In the genomic region with DNA sequence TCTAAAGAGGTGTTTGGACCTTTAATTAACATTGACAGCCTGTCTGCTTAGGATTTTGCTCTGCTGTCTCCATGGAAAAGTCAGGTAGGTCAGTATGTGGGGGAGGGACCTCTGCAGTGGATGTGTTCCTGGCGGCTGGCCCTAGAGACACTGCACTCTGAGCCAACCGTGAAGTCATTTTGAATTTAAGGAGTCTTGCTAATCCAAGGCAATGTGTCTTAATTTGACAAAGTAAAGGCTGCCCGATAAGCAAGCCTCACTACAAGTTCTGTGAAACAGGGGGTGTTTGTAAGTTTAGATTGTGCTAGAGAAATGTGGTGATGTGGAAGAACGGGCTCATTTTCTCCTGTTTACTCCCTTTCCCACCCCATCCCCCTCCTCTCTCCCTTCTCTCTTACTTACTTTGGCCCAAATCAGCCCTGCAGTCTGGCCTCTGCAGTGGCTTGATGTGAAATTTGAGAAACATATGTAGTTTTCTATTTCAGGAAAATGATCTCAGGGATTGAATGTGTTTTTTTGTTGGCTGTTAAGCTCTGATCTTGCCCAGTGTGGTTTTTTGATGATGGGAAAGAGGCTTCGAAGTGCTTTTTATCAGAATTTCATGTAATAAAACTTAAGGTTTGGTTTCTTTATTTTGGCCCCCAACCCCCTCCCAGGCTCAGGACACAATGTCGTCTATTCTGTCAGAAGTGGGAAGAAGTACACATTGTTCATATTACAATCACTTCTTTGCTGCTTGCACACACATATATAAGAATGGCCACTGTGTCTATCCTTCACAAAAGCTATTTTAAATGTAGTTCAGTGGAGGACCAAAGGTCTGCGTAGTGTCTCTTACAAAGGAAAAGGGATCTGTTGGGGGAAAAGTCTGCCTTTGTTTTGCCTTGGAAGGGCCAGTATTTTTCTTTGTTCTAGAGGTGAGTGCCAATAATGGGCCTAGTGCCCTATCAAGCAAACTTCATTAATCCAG, we compare ENCODE assay signal across 8 cellular contexts.
DNase-seq lines count a peak whose midpoint lies in the region; ATAC-seq and TF ChIP-seq lines count a peak whose summit lies in the region.

No MANE protein-coding gene starts in this region.

- H3K27ac Mint-ChIP-seq in WTC11 (0 out of 2 replicates have a peak overlapping the region, but pooled peaks have one; percentile 42), progenitor cell of endocrine pancreas (peak overlapping the region; percentile 95)

- no peaks in the 10 kb centered on the region for H3K27me3 Mint-ChIP-seq in WTC11 (ENCODE audit: low read depth)
- H3K27me3 Mint-ChIP-seq in progenitor cell of endocrine pancreas, result no peaks in the 10 kb centered on the region

- H3K36me3 Mint-ChIP-seq in WTC11 (no peaks in the 10 kb centered on the region), progenitor cell of endocrine pancreas (ENCODE audit: insufficient read depth) (no peaks in the 10 kb centered on the region)

- intact Hi-C loops in left cardiac atrium (cut with DNase I), result no loop called here

- H3K9me3 Mint-ChIP-seq in WTC11 (peaks cover 5% of the 10 kb centered on the region; the same call in 1 of the 2 replicates), progenitor cell of endocrine pancreas (ENCODE audit: low read depth) (no peaks in the 10 kb centered on the region)

- DNase-seq in HCEC 1CT (peak; percentile 42), WTC11 (ENCODE audit: low spot score) (no peak), left cardiac atrium (peak; percentile 80), progenitor cell of endocrine pancreas (ENCODE audit: low spot score, unreplicated experiment) (no peak), NCI-H128 (lab: John Stamatoyannopoulos, UW; ENCODE audit: unreplicated experiment) (no peak), KBM-7 (no peak), GM10248 (ENCODE audit: extremely low spot score) (no peak), germinal center (ENCODE audit: low spot score) (no peak)

- H3K4me3 Mint-ChIP-seq in WTC11 (peak overlapping the region; percentile 51), progenitor cell of endocrine pancreas (ENCODE audit: low read depth) (peak overlapping the region; percentile 60)

- in situ Hi-C loops in KBM-7 (cut with MboI; ENCODE audit: low pct_unique_long_range_greater_than_20kb, low sequenced_read_pairs), result no loop called here

- CTCF ChIA-PET in WTC11 (lab: Charles Lee), result no interaction called here
- CTCF ChIA-PET in GM10248 (lab: Yijun Ruan, JAX), result interaction anchor here (1.2 to 1.4 kb wide), 4 partner anchors 8 to 39 kb away, joined by 3 read pairs; no protein-coding TSS in a partner anchor

- H3K4me1 Mint-ChIP-seq in WTC11 (peaks cover 35% of the 10 kb centered on the region), progenitor cell of endocrine pancreas (ENCODE audit: low read depth) (peaks cover 32% of the 10 kb centered on the region)

- TF ChIP-seq CTCF in WTC11 (IDR thresholded peaks at IDR 0.05), result no peak
- no peak for TF ChIP-seq CTCF in progenitor cell of endocrine pancreas (IDR thresholded peaks at IDR 0.05; ENCODE audit: unreplicated experiment)
- TF ChIP-seq CTCF in GM10248 (IDR thresholded peaks at IDR 0.05; ENCODE audit: control extremely low read depth, extremely low read depth, low read depth, missing control alignments), result no peak

- ATAC-seq in WTC11 (peak; percentile 73), left cardiac atrium (peak; percentile 93 to 98)

- POLR2A ChIA-PET in WTC11 (lab: Charles Lee) (no interaction called here), GM10248 (lab: Yijun Ruan, JAX) (no interaction called here)

TF ChIP-seq in WTC11, 78 proteins besides CTCF, POLR2A, EP300 and RAD21 (continues in another document):
- TF ChIP-seq, protein P1, sequence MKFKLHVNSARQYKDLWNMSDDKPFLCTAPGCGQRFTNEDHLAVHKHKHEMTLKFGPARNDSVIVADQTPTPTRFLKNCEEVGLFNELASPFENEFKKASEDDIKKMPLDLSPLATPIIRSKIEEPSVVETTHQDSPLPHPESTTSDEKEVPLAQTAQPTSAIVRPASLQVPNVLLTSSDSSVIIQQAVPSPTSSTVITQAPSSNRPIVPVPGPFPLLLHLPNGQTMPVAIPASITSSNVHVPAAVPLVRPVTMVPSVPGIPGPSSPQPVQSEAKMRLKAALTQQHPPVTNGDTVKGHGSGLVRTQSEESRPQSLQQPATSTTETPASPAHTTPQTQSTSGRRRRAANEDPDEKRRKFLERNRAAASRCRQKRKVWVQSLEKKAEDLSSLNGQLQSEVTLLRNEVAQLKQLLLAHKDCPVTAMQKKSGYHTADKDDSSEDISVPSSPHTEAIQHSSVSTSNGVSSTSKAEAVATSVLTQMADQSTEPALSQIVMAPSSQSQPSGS (CRISPR knock-in tag; IDR thresholded peaks at IDR 0.05; ENCODE audit: borderline replicate concordance, low read depth), result no peak
- TF ChIP-seq CREB1 (CRISPR knock-in tag; IDR thresholded peaks at IDR 0.05) (no peak), PRRX2 (CRISPR knock-in tag; IDR thresholded peaks at IDR 0.05) (no peak), SMAD4 (CRISPR knock-in tag; IDR thresholded peaks at IDR 0.05) (no peak), ZNF396 (CRISPR knock-in tag; IDR thresholded peaks at IDR 0.05; ENCODE audit: borderline replicate concordance) (no peak), ZNF232 (CRISPR knock-in tag; IDR thresholded peaks at IDR 0.05) (no peak), JAZF1 (CRISPR knock-in tag; IDR thresholded peaks at IDR 0.05) (no peak), ZNF423 (CRISPR knock-in tag; IDR thresholded peaks at IDR 0.05) (no peak)
- TF ChIP-seq, protein P2, sequence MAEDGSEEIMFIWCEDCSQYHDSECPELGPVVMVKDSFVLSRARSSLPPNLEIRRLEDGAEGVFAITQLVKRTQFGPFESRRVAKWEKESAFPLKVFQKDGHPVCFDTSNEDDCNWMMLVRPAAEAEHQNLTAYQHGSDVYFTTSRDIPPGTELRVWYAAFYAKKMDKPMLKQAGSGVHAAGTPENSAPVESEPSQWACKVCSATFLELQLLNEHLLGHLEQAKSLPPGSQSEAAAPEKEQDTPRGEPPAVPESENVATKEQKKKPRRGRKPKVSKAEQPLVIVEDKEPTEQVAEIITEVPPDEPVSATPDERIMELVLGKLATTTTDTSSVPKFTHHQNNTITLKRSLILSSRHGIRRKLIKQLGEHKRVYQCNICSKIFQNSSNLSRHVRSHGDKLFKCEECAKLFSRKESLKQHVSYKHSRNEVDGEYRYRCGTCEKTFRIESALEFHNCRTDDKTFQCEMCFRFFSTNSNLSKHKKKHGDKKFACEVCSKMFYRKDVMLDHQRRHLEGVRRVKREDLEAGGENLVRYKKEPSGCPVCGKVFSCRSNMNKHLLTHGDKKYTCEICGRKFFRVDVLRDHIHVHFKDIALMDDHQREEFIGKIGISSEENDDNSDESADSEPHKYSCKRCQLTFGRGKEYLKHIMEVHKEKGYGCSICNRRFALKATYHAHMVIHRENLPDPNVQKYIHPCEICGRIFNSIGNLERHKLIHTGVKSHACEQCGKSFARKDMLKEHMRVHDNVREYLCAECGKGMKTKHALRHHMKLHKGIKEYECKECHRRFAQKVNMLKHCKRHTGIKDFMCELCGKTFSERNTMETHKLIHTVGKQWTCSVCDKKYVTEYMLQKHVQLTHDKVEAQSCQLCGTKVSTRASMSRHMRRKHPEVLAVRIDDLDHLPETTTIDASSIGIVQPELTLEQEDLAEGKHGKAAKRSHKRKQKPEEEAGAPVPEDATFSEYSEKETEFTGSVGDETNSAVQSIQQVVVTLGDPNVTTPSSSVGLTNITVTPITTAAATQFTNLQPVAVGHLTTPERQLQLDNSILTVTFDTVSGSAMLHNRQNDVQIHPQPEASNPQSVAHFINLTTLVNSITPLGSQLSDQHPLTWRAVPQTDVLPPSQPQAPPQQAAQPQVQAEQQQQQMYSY (CRISPR knock-in tag; IDR thresholded peaks at IDR 0.05), result no peak
- TF ChIP-seq, protein P3, sequence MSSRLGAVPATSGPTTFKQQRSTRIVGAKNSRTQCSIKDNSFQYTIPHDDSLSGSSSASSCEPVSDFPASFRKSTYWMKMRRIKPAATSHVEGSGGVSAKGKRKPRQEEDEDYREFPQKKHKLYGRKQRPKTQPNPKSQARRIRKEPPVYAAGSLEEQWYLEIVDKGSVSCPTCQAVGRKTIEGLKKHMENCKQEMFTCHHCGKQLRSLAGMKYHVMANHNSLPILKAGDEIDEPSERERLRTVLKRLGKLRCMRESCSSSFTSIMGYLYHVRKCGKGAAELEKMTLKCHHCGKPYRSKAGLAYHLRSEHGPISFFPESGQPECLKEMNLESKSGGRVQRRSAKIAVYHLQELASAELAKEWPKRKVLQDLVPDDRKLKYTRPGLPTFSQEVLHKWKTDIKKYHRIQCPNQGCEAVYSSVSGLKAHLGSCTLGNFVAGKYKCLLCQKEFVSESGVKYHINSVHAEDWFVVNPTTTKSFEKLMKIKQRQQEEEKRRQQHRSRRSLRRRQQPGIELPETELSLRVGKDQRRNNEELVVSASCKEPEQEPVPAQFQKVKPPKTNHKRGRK (CRISPR knock-in tag; IDR thresholded peaks at IDR 0.05; ENCODE audit: borderline replicate concordance), result no peak
- TF ChIP-seq, protein P4, sequence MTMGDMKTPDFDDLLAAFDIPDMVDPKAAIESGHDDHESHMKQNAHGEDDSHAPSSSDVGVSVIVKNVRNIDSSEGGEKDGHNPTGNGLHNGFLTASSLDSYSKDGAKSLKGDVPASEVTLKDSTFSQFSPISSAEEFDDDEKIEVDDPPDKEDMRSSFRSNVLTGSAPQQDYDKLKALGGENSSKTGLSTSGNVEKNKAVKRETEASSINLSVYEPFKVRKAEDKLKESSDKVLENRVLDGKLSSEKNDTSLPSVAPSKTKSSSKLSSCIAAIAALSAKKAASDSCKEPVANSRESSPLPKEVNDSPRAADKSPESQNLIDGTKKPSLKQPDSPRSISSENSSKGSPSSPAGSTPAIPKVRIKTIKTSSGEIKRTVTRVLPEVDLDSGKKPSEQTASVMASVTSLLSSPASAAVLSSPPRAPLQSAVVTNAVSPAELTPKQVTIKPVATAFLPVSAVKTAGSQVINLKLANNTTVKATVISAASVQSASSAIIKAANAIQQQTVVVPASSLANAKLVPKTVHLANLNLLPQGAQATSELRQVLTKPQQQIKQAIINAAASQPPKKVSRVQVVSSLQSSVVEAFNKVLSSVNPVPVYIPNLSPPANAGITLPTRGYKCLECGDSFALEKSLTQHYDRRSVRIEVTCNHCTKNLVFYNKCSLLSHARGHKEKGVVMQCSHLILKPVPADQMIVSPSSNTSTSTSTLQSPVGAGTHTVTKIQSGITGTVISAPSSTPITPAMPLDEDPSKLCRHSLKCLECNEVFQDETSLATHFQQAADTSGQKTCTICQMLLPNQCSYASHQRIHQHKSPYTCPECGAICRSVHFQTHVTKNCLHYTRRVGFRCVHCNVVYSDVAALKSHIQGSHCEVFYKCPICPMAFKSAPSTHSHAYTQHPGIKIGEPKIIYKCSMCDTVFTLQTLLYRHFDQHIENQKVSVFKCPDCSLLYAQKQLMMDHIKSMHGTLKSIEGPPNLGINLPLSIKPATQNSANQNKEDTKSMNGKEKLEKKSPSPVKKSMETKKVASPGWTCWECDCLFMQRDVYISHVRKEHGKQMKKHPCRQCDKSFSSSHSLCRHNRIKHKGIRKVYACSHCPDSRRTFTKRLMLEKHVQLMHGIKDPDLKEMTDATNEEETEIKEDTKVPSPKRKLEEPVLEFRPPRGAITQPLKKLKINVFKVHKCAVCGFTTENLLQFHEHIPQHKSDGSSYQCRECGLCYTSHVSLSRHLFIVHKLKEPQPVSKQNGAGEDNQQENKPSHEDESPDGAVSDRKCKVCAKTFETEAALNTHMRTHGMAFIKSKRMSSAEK (CRISPR knock-in tag; IDR thresholded peaks at IDR 0.05; ENCODE audit: borderline replicate concordance), result no peak

Comparison
In these comparisons a context has a peak if more than half of its experiments do, and no peak if none do; other contexts are left out.
1. DNase-seq: peak in HCEC 1CT (single experiment) and left cardiac atrium (single experiment); none in WTC11 (single experiment), progenitor cell of endocrine pancreas (single experiment), NCI-H128 (single experiment), KBM-7 (single experiment), GM10248 (single experiment) and germinal center (single experiment).